8 cellular contexts compared by ENCODE assay signal in the genomic region with DNA sequence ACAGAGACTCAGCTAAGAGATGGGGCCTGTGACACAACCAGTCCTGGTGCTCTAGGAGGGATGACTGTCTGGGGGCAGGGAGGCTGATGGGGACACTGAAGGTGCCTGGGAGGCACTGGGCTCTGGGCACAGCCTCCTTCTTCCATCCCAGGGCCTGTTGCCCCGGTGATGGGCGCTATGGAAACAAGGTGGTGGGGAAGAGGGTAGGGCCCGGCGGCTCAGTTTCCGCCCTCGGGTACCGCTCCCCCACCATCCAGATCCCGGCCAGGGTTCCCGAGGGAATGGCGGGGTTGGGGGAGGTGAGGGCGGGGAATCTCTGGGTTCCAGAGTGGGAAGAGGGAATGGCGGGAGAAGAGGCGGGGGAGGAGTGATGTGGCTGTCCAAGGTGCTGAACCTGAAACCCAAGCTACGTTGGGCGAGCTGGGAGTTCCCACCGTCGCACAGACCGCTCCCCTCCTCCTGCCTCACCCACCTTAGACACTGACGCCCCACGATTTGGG. TPM values are rescaled to one million over a fixed set of nuclear protein-coding genes. Genes with fewer than 3 reads are reported as not detected.
DNase-seq lines count a peak whose midpoint lies in the region; ATAC-seq and TF ChIP-seq lines count a peak whose summit lies in the region.

No MANE protein-coding gene starts in this region.

- H2AK5ac ChIP-seq in neuronal stem cell (ENCODE audit: low read depth, low read length), result no peak overlapping the region

- no peaks in the 10 kb centered on the region for H3K36me3 Mint-ChIP-seq in MCF 10A (ENCODE audit: insufficient read depth, unreplicated experiment)

- no peak for ATAC-seq in HG02588 (IDR thresholded peaks at IDR 0.05; ENCODE audit: unreplicated experiment)

- no peak overlapping the region for H3K27ac Mint-ChIP-seq in MCF 10A (ENCODE audit: low read depth, unreplicated experiment)

- no peak overlapping the region for H3K4me2 ChIP-seq in neuronal stem cell (ENCODE audit: insufficient read depth, low read length, poor library complexity, severe bottlenecking)

- no peak overlapping the region for H2BK120ac ChIP-seq in neuronal stem cell (ENCODE audit: low read depth, low read length)

- no CpG with 5 or more reads among the region's 20 CpGs for WGBS in neuronal stem cell (ENCODE audit: extremely low coverage in 2 of 2, insufficient read length in 2 of 2, insufficient replicate concordance in 1 of 2), 2 donors

- peak; percentile 34 for DNase-seq in MCF 10A (ENCODE audit: unreplicated experiment)
- no peak for DNase-seq in breast epithelium (ENCODE audit: low spot score in 2 of 2)
- no peak for DNase-seq in NT2/D1 (ENCODE audit: low read depth, low spot score)
- DNase-seq in dorsolateral prefrontal cortex, result peak in 1 of 10 donors; percentile 35
- peak; percentile 63 for DNase-seq in neuronal stem cell (ENCODE audit: low spot score)
- no peak for DNase-seq in NCI-H2029 (lab: John Stamatoyannopoulos, UW)
- no peak for DNase-seq in activated CD8-positive, alpha-beta memory T cell treated with anti-CD3 and anti-CD28 coated beads, Interleukin-2, amount 50 U/mL, for 48 hours

- POLR2A ChIA-PET in MCF 10A (lab: Yijun Ruan, JAX), result interaction anchor here (1.3 kb wide), 1 partner anchor 338 kb away, joined by 3 read pairs; no protein-coding TSS in a partner anchor

- H2AFZ ChIP-seq in neuronal stem cell (ENCODE audit: low read length), result peak overlapping the region; percentile 80

- H3K27me3 Mint-ChIP-seq in MCF 10A (ENCODE audit: insufficient read depth, unreplicated experiment), result peaks cover 12% of the 10 kb centered on the region

- H3K9me3 Mint-ChIP-seq in MCF 10A (ENCODE audit: unreplicated experiment), result no peaks in the 10 kb centered on the region

- no peak overlapping the region for H3K27ac ChIP-seq in breast epithelium
- H3K27ac ChIP-seq in dorsolateral prefrontal cortex, result peak overlapping the region in 14 of 59 donors; percentile 7 to 65 (median 38)
- H3K27ac ChIP-seq in neuronal stem cell (replicated peaks; ENCODE audit: low read length), result no peak overlapping the region

- H2BK15ac ChIP-seq in neuronal stem cell (ENCODE audit: low read length), result no peak overlapping the region

- H4K8ac ChIP-seq in neuronal stem cell (ENCODE audit: low read depth, low read length), result no peak overlapping the region

- H3K4me3 ChIP-seq in breast epithelium (peak overlapping the region in 1 of 3 donors; percentile 61), NT2/D1 (ENCODE audit: insufficient read length, low read depth) (peak overlapping the region; percentile 55), dorsolateral prefrontal cortex (peak overlapping the region in 53 of 59 donors; percentile 38 to 70 (median 58)), neuronal stem cell (ENCODE audit: low read length in 2 of 2) (no peak overlapping the region)

- peak overlapping the region; percentile 49 for H3K23ac ChIP-seq in neuronal stem cell (ENCODE audit: low read depth, low read length, poor library complexity)

- no peak for TF ChIP-seq POLR2A in breast epithelium (IDR thresholded peaks at IDR 0.05)

- no peak overlapping the region for H2BK12ac ChIP-seq in neuronal stem cell (ENCODE audit: low read length)

- H3K27me3 ChIP-seq in breast epithelium, result peaks cover 6 to 32% of the 10 kb centered on the region in 2 donors
- peaks cover 74% of the 10 kb centered on the region for H3K27me3 ChIP-seq in NT2/D1 (ENCODE audit: insufficient read depth, insufficient read length)
- no peaks in the 10 kb centered on the region for H3K27me3 ChIP-seq in dorsolateral prefrontal cortex
- H3K27me3 ChIP-seq in neuronal stem cell (ENCODE audit: control insufficient read depth in 3 of 3, insufficient read depth in 3 of 3, low read depth in 1 of 3, low read length in 3 of 3), result peaks cover 15 to 63% (median 53%) of the 10 kb centered on the region in 3 experiments

- no peaks in the 10 kb centered on the region for H3K79me1 ChIP-seq in neuronal stem cell (ENCODE audit: low read depth, low read length)

- H4K91ac ChIP-seq in neuronal stem cell (ENCODE audit: low read depth, low read length, poor library complexity), result no peak overlapping the region

- no peaks in the 10 kb centered on the region for H3K9me3 ChIP-seq in breast epithelium
- H3K9me3 ChIP-seq in NT2/D1 (ENCODE audit: insufficient read depth, low read length), result no peaks in the 10 kb centered on the region
- peaks cover 0 to 2% of the 10 kb centered on the region in 2 donors for H3K9me3 ChIP-seq in neuronal stem cell (replicated peaks in 1 of 2; ENCODE audit: control insufficient read depth in 2 of 2, insufficient read depth in 1 of 2, low read depth in 1 of 2, low read length in 2 of 2)

- no peak overlapping the region for H3K14ac ChIP-seq in neuronal stem cell (ENCODE audit: low read length)

- H3K18ac ChIP-seq in neuronal stem cell (ENCODE audit: low read length), result no peak overlapping the region

- peaks cover 3 to 17% of the 10 kb centered on the region in 2 donors for H3K4me1 ChIP-seq in breast epithelium
- H3K4me1 ChIP-seq in NT2/D1 (ENCODE audit: insufficient read depth, insufficient read length), result peaks cover 16% of the 10 kb centered on the region
- H3K4me1 ChIP-seq in neuronal stem cell (ENCODE audit: control insufficient read depth in 2 of 2, insufficient read depth in 1 of 2, low read depth in 1 of 2, low read length in 2 of 2), result peaks cover 11% of the 10 kb centered on the region in 2 donors

- intact Hi-C loops in MCF 10A (cut with micrococcal nuclease), result no loop called here
- intact Hi-C loops in breast epithelium (cut with DNase I; ENCODE audit: low total_unique reads), result no loop called here
- intact Hi-C loops in dorsolateral prefrontal cortex (cut with DNase I), result loop anchor here in 1 of 2 donors (5.0 kb wide), 1 partner anchor 58 kb away; a partner anchor contains a TSS

- H3K36me3 ChIP-seq in breast epithelium (no peaks in the 10 kb centered on the region), NT2/D1 (ENCODE audit: insufficient read depth, insufficient read length, low read length) (no peaks in the 10 kb centered on the region), neuronal stem cell (replicated peaks in 1 of 2; ENCODE audit: control insufficient read depth in 2 of 2, insufficient read depth in 2 of 2, low read length in 2 of 2) (no peaks in the 10 kb centered on the region)

- no peak for TF ChIP-seq CTCF in MCF 10A (IDR thresholded peaks at IDR 0.05; ENCODE audit: unreplicated experiment)
- TF ChIP-seq CTCF in breast epithelium (IDR thresholded peaks at IDR 0.05), result no peak
- TF ChIP-seq CTCF in dorsolateral prefrontal cortex (IDR thresholded peaks at IDR 0.05 in 54 of 56, conservative IDR thresholded peaks at IDR 0.05 in 2 of 56; ENCODE audit: low read depth in 1 of 56, partially characterized antibody in 56 of 56), result no peak

- no peak overlapping the region for H3K9ac ChIP-seq in NT2/D1 (ENCODE audit: insufficient read length, low read depth)
- peak overlapping the region; percentile 12 for H3K9ac ChIP-seq in neuronal stem cell (ENCODE audit: low read depth, low read length, poor library complexity)

- no peak overlapping the region for H3K4me3 Mint-ChIP-seq in MCF 10A (ENCODE audit: unreplicated experiment)

- H2BK5ac ChIP-seq in neuronal stem cell (ENCODE audit: low read length), result no peak overlapping the region

- CTCF ChIA-PET in MCF 10A (lab: Yijun Ruan, JAX), result interaction anchor here (0.7 kb wide), 1 partner anchor 50 kb away, joined by 7 read pairs; no protein-coding TSS in a partner anchor

- no peaks in the 10 kb centered on the region for H3K4me1 Mint-ChIP-seq in MCF 10A (ENCODE audit: insufficient read depth, unreplicated experiment)

- no TSS peak for BruUV-seq in MCF 10A (replicated peaks; lab: Mats Ljungman, UMichigan)

- no peak overlapping the region for H3K4ac ChIP-seq in neuronal stem cell (ENCODE audit: low read length)

RNA-seq across cellular contexts. Expression of a gene that starts 1.0 kb away (rescaled TPM):
- not detected in 2 replicates for total RNA-seq in MCF 10A (2022)
- total RNA-seq in breast epithelium, result under 1 TPM in 1 of 3 donors, not detected in 2; under 0.01 TPM
- 10 to 100 TPM in 1 of 120 experiments, 1 to 10 TPM in 118, under 1 TPM in 1; 0.95 to 15.2 (median 3.9) TPM for total RNA-seq in dorsolateral prefrontal cortex
- polyA plus RNA-seq in neuronal stem cell (2013, experiment 1 of 2), result not detected
- polyA plus RNA-seq in neuronal stem cell (2013, experiment 2 of 2), result not detected

RNA-seq across cellular contexts. Expression of a gene that starts 5.3 kb away (rescaled TPM):
- not detected in 2 replicates for total RNA-seq in MCF 10A (2022)
- total RNA-seq in breast epithelium, result not detected
- 1 to 10 TPM in 7 of 120 experiments, under 1 TPM in 2, not detected in 111; 0.96 to 1.9 (median 1.1) TPM for total RNA-seq in dorsolateral prefrontal cortex
- polyA plus RNA-seq in neuronal stem cell (2013, experiment 1 of 2), result not detected
- 0.17 TPM for polyA plus RNA-seq in neuronal stem cell (2013, experiment 2 of 2)

RNA-seq across cellular contexts. Expression of a gene that starts 14.3 kb away (rescaled TPM):
- 6.8 and 8.9 TPM in 2 replicates for total RNA-seq in MCF 10A (2022)
- 10 to 100 TPM; 29.1 to 53.0 (median 33.1) TPM for total RNA-seq in breast epithelium
- 10 to 100 TPM; 17.6 to 38.2 (median 23.9) TPM for total RNA-seq in dorsolateral prefrontal cortex
- polyA plus RNA-seq in neuronal stem cell (2013, experiment 1 of 2), result 1.8 TPM
- polyA plus RNA-seq in neuronal stem cell (2013, experiment 2 of 2), result 2.0 TPM

RNA-seq across cellular contexts. Expression of a gene that starts 25.2 kb away (rescaled TPM):
- total RNA-seq in MCF 10A (2022) (101 and 119 TPM in 2 replicates), breast epithelium (100 to 1,000 TPM; 114 to 146 (median 117) TPM), dorsolateral prefrontal cortex (100 to 1,000 TPM in 66 of 120 experiments, 10 to 100 TPM in 54; 64.5 to 128 (median 101) TPM)
- 73.5 TPM for polyA plus RNA-seq in neuronal stem cell (2013, experiment 1 of 2)
- 73.6 TPM for polyA plus RNA-seq in neuronal stem cell (2013, experiment 2 of 2)

RNA-seq across cellular contexts. Expression of a gene that starts 57.4 kb away (rescaled TPM):
- total RNA-seq in MCF 10A (2022), result not detected in 2 replicates
- total RNA-seq in breast epithelium, result under 1 TPM in 1 of 3 donors, not detected in 2; 0.48 TPM
- 1 to 10 TPM in 8 of 120 experiments, under 1 TPM in 61, not detected in 51; 0.14 to 1.6 (median 0.43) TPM for total RNA-seq in dorsolateral prefrontal cortex
- 0.15 TPM for polyA plus RNA-seq in neuronal stem cell (2013, experiment 1 of 2)
- 0.08 TPM for polyA plus RNA-seq in neuronal stem cell (2013, experiment 2 of 2)

Comparison
In these comparisons a context has a peak if more than half of its experiments do, and no peak if none do; other contexts are left out.
1. DNase-seq: peak in MCF 10A (single experiment) and neuronal stem cell (single experiment); none in breast epithelium (0 of 2), NT2/D1 (single experiment), NCI-H2029 (single experiment) and activated CD8-positive, alpha-beta memory T cell treated with anti-CD3 and anti-CD28 coated beads, Interleukin-2, amount 50 U/mL, for 48 hours (single experiment).
2. H3K4me3 ChIP-seq: peak in NT2/D1 (single experiment) and dorsolateral prefrontal cortex (53 of 59); none in neuronal stem cell (0 of 2).